Comparison of ENCODE assay signal across 8 cellular contexts in the genomic region with DNA sequence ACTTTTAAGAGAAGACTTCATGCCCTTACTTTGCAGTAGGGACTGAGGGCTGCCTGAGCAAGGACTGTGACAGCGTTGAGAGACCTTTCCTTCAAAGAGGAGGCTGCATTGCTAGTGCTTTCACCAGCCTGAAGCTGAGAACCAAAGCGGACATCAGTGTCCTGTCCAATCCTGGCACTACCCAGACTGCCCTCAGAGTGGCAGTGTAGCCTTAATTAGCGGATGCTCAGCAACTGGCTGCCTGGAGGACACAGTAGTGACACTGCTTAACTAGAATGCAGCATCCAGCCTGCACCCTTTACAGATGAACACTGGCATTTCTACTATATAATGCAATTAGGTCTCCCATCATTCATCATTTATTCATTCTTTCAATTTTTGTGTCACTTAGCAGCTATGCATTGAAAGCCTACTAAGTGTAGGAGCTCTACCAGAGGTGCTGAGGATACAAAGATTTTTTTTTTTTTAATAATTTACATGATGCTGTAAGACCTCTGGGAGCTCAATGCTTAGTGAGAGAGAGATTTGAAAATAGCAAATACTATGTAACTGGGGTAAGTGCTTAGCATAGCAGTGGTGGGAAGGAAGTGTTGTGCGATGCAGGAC. TPM values are rescaled to one million over a fixed set of nuclear protein-coding genes. Genes with fewer than 3 reads are reported as not detected.
DNase-seq lines count a peak whose midpoint lies in the region; ATAC-seq, FAIRE-seq and TF ChIP-seq lines count a peak whose summit lies in the region.

No MANE protein-coding gene starts in this region.

- TF ChIP-seq EP300 in H1 (IDR thresholded peaks at IDR 0.05; ENCODE audit: borderline replicate concordance in 1 of 2, low read depth in 2 of 2, low read length in 2 of 2), result no peak

- no peak overlapping the region for H3K56ac ChIP-seq in H1 (replicated peaks; ENCODE audit: insufficient read length, low read depth, low read length)

- TF ChIP-seq CTCF in Calu3 (IDR thresholded peaks at IDR 0.05; ENCODE audit: unreplicated experiment) (peak; percentile 49), GM20000 (IDR thresholded peaks at IDR 0.05; ENCODE audit: extremely low read depth, missing control alignments) (peak; percentile 85), H1 (IDR thresholded peaks at IDR 0.05; ENCODE audit: control extremely low read depth in 1 of 3, insufficient read depth in 1 of 3, low read depth in 1 of 3, low read length in 3 of 3) (peak; percentile 96 to 99 (median 98))

- no peak overlapping the region for H3K18ac ChIP-seq in H1 (ENCODE audit: extremely low read depth, low read length)
- H3K18ac ChIP-seq in mesenchymal stem cell (ENCODE audit: low read depth in 1 of 2, low read length in 2 of 2), result no peak overlapping the region

- H3K4me2 ChIP-seq in H1 (ENCODE audit: insufficient read depth in 1 of 2, low read depth in 2 of 2, low read length in 2 of 2), result no peak overlapping the region
- no peak overlapping the region for H3K4me2 ChIP-seq in mesenchymal stem cell (ENCODE audit: low read length, poor library complexity, severe bottlenecking)

- peak overlapping the region; percentile 95 for H2AFZ ChIP-seq in H1 (ENCODE audit: low read length)
- H2AFZ ChIP-seq in mesenchymal stem cell (ENCODE audit: low read depth, low read length), result no peak overlapping the region

- 37% methylated on average over 4 of the region's 4 CpGs; no CpG with 5 or more reads in 1 of the 2 experiments for WGBS in H1 (ENCODE audit: extremely low coverage in 1 of 2, insufficient coverage in 1 of 2, insufficient read length in 1 of 2, insufficient replicate concordance in 2 of 2, low coverage in 1 of 2, low lambda C conversion rate in 2 of 2, missing lambda C conversion rate in 1 of 2), 2 experiments
- 26% methylated on average over 4 of the region's 4 CpGs for WGBS in mesenchymal stem cell

- H3K4ac ChIP-seq in H1 (replicated peaks; ENCODE audit: insufficient read length, low read depth, low read length) (no peak overlapping the region), mesenchymal stem cell (ENCODE audit: low read depth in 1 of 2, low read length in 2 of 2) (no peak overlapping the region)

- no peaks in the 10 kb centered on the region for H3K36me3 ChIP-seq in H1 (ENCODE audit: control insufficient read depth in 2 of 4, insufficient read depth in 4 of 4, low read length in 3 of 4)
- no peaks in the 10 kb centered on the region for H3K36me3 ChIP-seq in mesenchymal stem cell (ENCODE audit: control insufficient read depth in 1 of 2, insufficient read depth in 2 of 2, low read depth in 1 of 2, low read length in 2 of 2)

- peak; percentile 99 for TF ChIP-seq RAD21 in H1 (IDR thresholded peaks at IDR 0.05 in 1 of 2, conservative IDR thresholded peaks at IDR 0.05 in 1 of 2; ENCODE audit: low read depth in 2 of 2, low read length in 2 of 2)

- H3K9me3 ChIP-seq in H1 (ENCODE audit: insufficient read depth in 2 of 2, low read depth in 1 of 2, low read length in 1 of 2) (no peaks in the 10 kb centered on the region), mesenchymal stem cell (ENCODE audit: control insufficient read depth, low read length) (no peaks in the 10 kb centered on the region)

- no peaks in the 10 kb centered on the region for H3K79me2 ChIP-seq in H1 (ENCODE audit: control insufficient read depth in 1 of 2, insufficient read depth in 2 of 2, low read length in 2 of 2)

- ATAC-seq in HG03571 (IDR thresholded peaks at IDR 0.05; ENCODE audit: unreplicated experiment), result peak; percentile 99

- no peaks in the 10 kb centered on the region for H3K23me2 ChIP-seq in H1 (ENCODE audit: low read depth, low read length)

- no peaks in the 10 kb centered on the region for H3K27me3 ChIP-seq in H1 (replicated peaks in 1 of 4; ENCODE audit: control insufficient read depth in 3 of 4, extremely low read depth in 1 of 4, insufficient read depth in 3 of 4, low read length in 3 of 4)
- peaks cover 43 to 47% of the 10 kb centered on the region in 2 experiments for H3K27me3 ChIP-seq in mesenchymal stem cell (ENCODE audit: control insufficient read depth in 1 of 2, insufficient read depth in 1 of 2, low read length in 2 of 2)

- BruUV-seq in Calu3 (replicated peaks; lab: Mats Ljungman, UMichigan), result no TSS peak

- H3K4me3 ChIP-seq in H1 (ENCODE audit: extremely low read depth in 1 of 4, insufficient read depth in 2 of 4, low read depth in 3 of 4, low read length in 4 of 4), result no peak overlapping the region
- H3K4me3 ChIP-seq in mesenchymal stem cell (ENCODE audit: insufficient read depth in 1 of 2, low read depth in 1 of 2, low read length in 2 of 2), result no peak overlapping the region

- H2BK15ac ChIP-seq in H1 (ENCODE audit: low read length), result no peak overlapping the region
- no peak overlapping the region for H2BK15ac ChIP-seq in mesenchymal stem cell (ENCODE audit: low read depth, poor library complexity, severe bottlenecking)

- H3K4me1 Mint-ChIP-seq in Calu3 (ENCODE audit: low read depth, unreplicated experiment), result peaks cover 8% of the 10 kb centered on the region
- no peaks in the 10 kb centered on the region for H3K4me1 Mint-ChIP-seq in activated CD4-positive, alpha-beta memory T cell treated with anti-CD3 and anti-CD28 coated beads for 36 hours (ENCODE audit: low read depth)

- no peaks in the 10 kb centered on the region for H3K9me3 Mint-ChIP-seq in Calu3 (ENCODE audit: low read depth, unreplicated experiment)
- no peaks in the 10 kb centered on the region for H3K9me3 Mint-ChIP-seq in activated CD4-positive, alpha-beta memory T cell treated with anti-CD3 and anti-CD28 coated beads for 36 hours

- H3K27ac Mint-ChIP-seq in Calu3 (ENCODE audit: unreplicated experiment), result no peak overlapping the region
- H3K27ac Mint-ChIP-seq in activated CD4-positive, alpha-beta memory T cell treated with anti-CD3 and anti-CD28 coated beads for 36 hours, result no peak overlapping the region

- H2AK5ac ChIP-seq in H1 (ENCODE audit: low read depth, low read length) (no peak overlapping the region), mesenchymal stem cell (ENCODE audit: low read length, severe bottlenecking) (no peak overlapping the region)

- H4K91ac ChIP-seq in H1 (replicated peaks; ENCODE audit: insufficient read length, low read length) (no peak overlapping the region), mesenchymal stem cell (ENCODE audit: low read length) (no peak overlapping the region)

- H3K4me1 ChIP-seq in H1 (replicated peaks in 1 of 4; ENCODE audit: control insufficient read depth in 3 of 4, insufficient read depth in 4 of 4, low read length in 3 of 4), result peaks cover 0 to 4% (median 2%) of the 10 kb centered on the region in 4 experiments; a peak in 4 of 7 replicates
- H3K4me1 ChIP-seq in mesenchymal stem cell (ENCODE audit: control insufficient read depth, insufficient read depth, low read depth, low read length), result no peaks in the 10 kb centered on the region

- DNase-seq in Calu3 (peak; percentile 66), GM20000 (ENCODE audit: low spot score) (peak; percentile 65), NCI-H69 (lab: John Stamatoyannopoulos, UW) (peak; percentile 94), H1 (ENCODE audit: low read depth in 1 of 2, low spot score in 2 of 2) (peak; percentile 49 to 85), mesenchymal stem cell (peak; percentile 76)
- peak; percentile 81 for DNase-seq in activated CD4-positive, alpha-beta memory T cell treated with anti-CD3 and anti-CD28 coated beads for 36 hours
- DNase-seq in stimulated activated CD8-positive, alpha-beta memory T cell treated with anti-CD3 and anti-CD28 coated beads, Interleukin-2, amount 100 ng/mL, for 1 hour (ENCODE audit: low read depth in 2 of 2), result peak; percentile 12 to 35

- H3K23ac ChIP-seq in H1 (ENCODE audit: insufficient read length) (no peak overlapping the region), mesenchymal stem cell (ENCODE audit: low read length in 2 of 2) (no peak overlapping the region)

- no peak overlapping the region for H3K27ac ChIP-seq in H1 (ENCODE audit: low read depth, low read length)
- H3K27ac ChIP-seq in mesenchymal stem cell (ENCODE audit: low read length, poor library complexity, severe bottlenecking), result no peak overlapping the region

- no peak overlapping the region for H2BK20ac ChIP-seq in H1 (ENCODE audit: low read length)

- H3K27me3 Mint-ChIP-seq in Calu3 (ENCODE audit: unreplicated experiment), result peaks cover 53% of the 10 kb centered on the region
- H3K27me3 Mint-ChIP-seq in activated CD4-positive, alpha-beta memory T cell treated with anti-CD3 and anti-CD28 coated beads for 36 hours, result peaks cover 18% of the 10 kb centered on the region

- H4K5ac ChIP-seq in H1 (ENCODE audit: insufficient read length, low read depth, low read length), result no peak overlapping the region

- no peaks in the 10 kb centered on the region for H3K79me1 ChIP-seq in H1 (ENCODE audit: low read depth, low read length)
- H3K79me1 ChIP-seq in mesenchymal stem cell (replicated peaks; ENCODE audit: low read length, poor library complexity, severe bottlenecking), result no peaks in the 10 kb centered on the region

- H3K9ac ChIP-seq in H1 (replicated peaks in 1 of 4; ENCODE audit: extremely low read depth in 1 of 4, low read depth in 3 of 4, low read length in 3 of 4) (no peak overlapping the region), mesenchymal stem cell (ENCODE audit: low read length) (no peak overlapping the region)

- CTCF ChIA-PET in Calu3 (lab: Charles Lee) (interaction anchor here (0.7 to 1.0 kb wide), 5 partner anchors 387 to 428 kb away, joined by 3 to 4 read pairs (median 3); no protein-coding TSS in a partner anchor), H1 (lab: Charles Lee; ENCODE audit: partially characterized antibody) (interaction anchor here (0.5 to 6.5 kb wide), 65 partner anchors 9 to 1102 kb away, joined by 3 to 108 read pairs (median 4); no protein-coding TSS in a partner anchor)
- CTCF ChIA-PET in activated CD4-positive, alpha-beta memory T cell treated with anti-CD3 and anti-CD28 coated beads for 36 hours (lab: Charles Lee), result interaction anchor here (0.6 to 6.3 kb wide), 27 partner anchors 9 to 1270 kb away, joined by 3 to 98 read pairs (median 5); a partner anchor contains a TSS

- H2BK12ac ChIP-seq in H1 (ENCODE audit: low read depth, low read length) (peak overlapping the region; percentile 7; the same call in 1 of the 2 replicates), mesenchymal stem cell (ENCODE audit: low read length in 2 of 2) (no peak overlapping the region)

- H4K8ac ChIP-seq in H1 (ENCODE audit: extremely low read depth, insufficient read depth, low read length) (no peak overlapping the region), mesenchymal stem cell (ENCODE audit: low read length) (no peak overlapping the region)

- POLR2A ChIA-PET in activated CD4-positive, alpha-beta memory T cell treated with anti-CD3 and anti-CD28 coated beads for 36 hours (lab: Charles Lee), result no interaction called here
- POLR2A ChIA-PET in H1 (lab: Charles Lee; ENCODE audit: partially characterized antibody), result interaction anchor here (0.6 kb wide), 1 partner anchor 506 kb away, joined by 4 read pairs; no protein-coding TSS in a partner anchor

- H3K14ac ChIP-seq in H1 (ENCODE audit: insufficient read length) (no peak overlapping the region), mesenchymal stem cell (ENCODE audit: low read length in 2 of 2) (no peak overlapping the region)

- H2BK120ac ChIP-seq in H1 (replicated peaks; ENCODE audit: low read depth, low read length), result no peak overlapping the region
- H2BK120ac ChIP-seq in mesenchymal stem cell (ENCODE audit: low read depth, low read length), result no peak overlapping the region

- H3K4me3 Mint-ChIP-seq in Calu3 (ENCODE audit: low read depth, unreplicated experiment), result no peak overlapping the region
- no peak overlapping the region for H3K4me3 Mint-ChIP-seq in activated CD4-positive, alpha-beta memory T cell treated with anti-CD3 and anti-CD28 coated beads for 36 hours

- no peaks in the 10 kb centered on the region for H4K20me1 ChIP-seq in H1 (replicated peaks in 1 of 2; ENCODE audit: control insufficient read depth in 1 of 2, insufficient read depth in 2 of 2, low read length in 2 of 2)

- H3K36me3 Mint-ChIP-seq in Calu3 (ENCODE audit: insufficient read depth, unreplicated experiment), result no peaks in the 10 kb centered on the region
- no peaks in the 10 kb centered on the region for H3K36me3 Mint-ChIP-seq in activated CD4-positive, alpha-beta memory T cell treated with anti-CD3 and anti-CD28 coated beads for 36 hours

- intact Hi-C loops in Calu3 (cut with micrococcal nuclease; ENCODE audit: unreplicated experiment), result loop anchor here (1.0 to 10.0 kb wide), 3 partner anchors 388 to 1270 kb away; no protein-coding TSS in a partner anchor
- intact Hi-C loops in activated CD4-positive, alpha-beta memory T cell treated with anti-CD3 and anti-CD28 coated beads for 36 hours (cut with micrococcal nuclease), result loop anchor here (1.0 kb wide), 4 partner anchors 308 to 550 kb away; a partner anchor contains a TSS

- H2BK5ac ChIP-seq in H1 (ENCODE audit: low read depth, low read length) (no peak overlapping the region), mesenchymal stem cell (ENCODE audit: low read depth, low read length, poor library complexity, severe bottlenecking) (no peak overlapping the region)

- peak; percentile 97 for FAIRE-seq in H1 (lab: Jason Lieb, UNC)

- TF ChIP-seq POLR2A in H1 (IDR thresholded peaks at IDR 0.05; ENCODE audit: control extremely low read depth in 1 of 2, low read depth in 2 of 2, low read length in 2 of 2), result no peak

RNA-seq across cellular contexts. Expression of a gene that starts 36.9 kb away (rescaled TPM):
- 10.2 and 12.4 TPM in 2 replicates for total RNA-seq in Calu3 (2022)
- total RNA-seq in activated CD4-positive, alpha-beta memory T cell treated with anti-CD3 and anti-CD28 coated beads for 36 hours, result 10 to 100 TPM; 13.9 to 14.0 TPM
- 22.7 and 24.4 TPM in 2 replicates for total RNA-seq in H1 (2021; fragmentation: NEBNext Ultra II Directional; extraction: Animal tissue kit (Norgen Biotek cat#: 25700))
- polyA plus RNA-seq in H1 (2011; rRNA removed), result 7.3 and 10.2 TPM in 2 replicates
- 12.1 TPM for polyA plus RNA-seq in H1 (2011; cell fraction: cytosol; rRNA removed)
- polyA plus RNA-seq in H1 (2011; cell fraction: nucleus; rRNA removed), result 9.6 TPM
- 12.2 to 27.0 TPM (median 16.9 TPM) in 4 replicates for polyA plus RNA-seq in H1 (2012, experiment 1 of 2)
- 1.7 TPM for polyA plus RNA-seq in H1 (2012, experiment 2 of 2)
- 16.1 TPM for polyA plus RNA-seq in H1 (2013, experiment 1 of 2)
- polyA plus RNA-seq in H1 (2013, experiment 2 of 2), result 14.5 TPM
- 20.8 and 28.6 TPM in 2 replicates for polyA minus RNA-seq in H1 (2011; rRNA and poly(A)+ RNA removed)
- 12.2 TPM for polyA minus RNA-seq in H1 (2011; cell fraction: cytosol; rRNA and poly(A)+ RNA removed)
- polyA minus RNA-seq in H1 (2011; cell fraction: nucleus; rRNA and poly(A)+ RNA removed), result 54.2 TPM
- 10.3 TPM for polyA plus RNA-seq in mesenchymal stem cell (2013, experiment 1 of 2)
- 10.7 TPM for polyA plus RNA-seq in mesenchymal stem cell (2013, experiment 2 of 2)

Comparison
In these comparisons a context has a peak if more than half of its experiments do, and no peak if none do; other contexts are left out.
1. DNase-seq: peak in every context shown above with its lines; median percentile 94 in NCI-H69; 81 in activated CD4-positive, alpha-beta memory T cell treated with anti-CD3 and anti-CD28 coated beads for 36 hours; 76 in mesenchymal stem cell; 67 in H1; 66 in Calu3; 65 in GM20000; 24 in stimulated activated CD8-positive, alpha-beta memory T cell treated with anti-CD3 and anti-CD28 coated beads, Interleukin-2, amount 100 ng/mL, for 1 hour.